In the genomic region with DNA sequence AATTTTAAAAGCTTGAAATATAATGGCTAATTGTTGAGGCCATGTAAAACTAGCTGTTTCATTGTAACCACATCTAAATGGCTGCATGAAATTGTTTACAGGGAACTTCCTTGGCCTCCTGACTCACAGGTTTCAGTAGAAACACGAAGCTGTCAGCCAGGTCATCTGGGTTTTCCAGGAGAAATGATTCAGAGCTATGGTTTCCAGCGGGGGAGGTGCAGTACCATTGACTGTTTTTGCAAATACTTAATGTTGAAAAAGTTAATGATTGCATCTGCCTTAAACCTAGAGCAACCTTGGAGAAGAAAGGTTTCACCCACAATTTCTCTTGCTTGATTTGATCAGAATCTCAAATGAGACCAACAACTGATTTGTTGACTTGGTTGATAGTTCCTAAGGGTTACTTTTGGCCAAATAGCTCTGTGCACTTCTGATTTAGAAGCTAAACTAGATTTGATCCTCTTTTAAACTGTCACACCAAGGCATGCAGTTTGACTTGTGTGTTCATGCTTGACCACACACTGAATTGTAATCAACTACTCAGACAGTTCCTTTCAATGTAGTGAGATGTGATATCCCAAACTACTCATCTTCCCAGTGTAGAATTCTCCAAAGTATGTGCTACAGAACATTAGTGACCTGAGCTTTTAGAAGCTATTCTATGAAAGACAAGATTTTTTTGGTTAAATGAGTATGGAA, we compare ENCODE assay signal across 1 cellular context.
TF ChIP-seq lines count a peak whose summit lies in the region.

No MANE protein-coding gene starts in this region.

TF ChIP-seq in SK-N-SH, 30 proteins besides CTCF, POLR2A, EP300 and RAD21 (continued from another document):
- TF ChIP-seq, protein P1, sequence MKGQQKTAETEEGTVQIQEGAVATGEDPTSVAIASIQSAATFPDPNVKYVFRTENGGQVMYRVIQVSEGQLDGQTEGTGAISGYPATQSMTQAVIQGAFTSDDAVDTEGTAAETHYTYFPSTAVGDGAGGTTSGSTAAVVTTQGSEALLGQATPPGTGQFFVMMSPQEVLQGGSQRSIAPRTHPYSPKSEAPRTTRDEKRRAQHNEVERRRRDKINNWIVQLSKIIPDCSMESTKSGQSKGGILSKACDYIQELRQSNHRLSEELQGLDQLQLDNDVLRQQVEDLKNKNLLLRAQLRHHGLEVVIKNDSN (IDR thresholded peaks at IDR 0.05; ENCODE audit: borderline replicate concordance, low read depth), result no peak
